8 cellular contexts compared by ENCODE assay signal in the genomic region with DNA sequence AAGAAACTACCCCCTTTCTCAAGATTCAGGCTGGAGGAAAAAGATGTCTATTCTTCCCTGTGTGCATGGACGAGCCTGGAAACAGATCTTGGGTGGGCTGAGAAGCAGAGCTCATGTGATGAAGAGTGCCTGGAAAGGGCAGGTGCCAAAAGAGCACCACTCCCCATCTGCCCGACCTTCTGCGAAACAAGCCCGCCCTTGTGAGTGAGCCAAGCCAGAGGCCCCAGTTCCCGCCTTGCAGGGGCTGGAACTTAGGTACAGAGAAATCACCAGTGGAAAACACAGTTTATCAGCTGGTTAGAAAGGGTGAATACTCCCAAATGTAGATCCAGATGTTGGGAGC. TPM values are rescaled to one million over a fixed set of nuclear protein-coding genes. Genes with fewer than 3 reads are reported as not detected.
DNase-seq lines count a peak whose midpoint lies in the region; ATAC-seq lines count a peak whose summit lies in the region.

No MANE protein-coding gene starts in this region.

- peak overlapping the region; percentile 96 for H3K4me3 Mint-ChIP-seq in activated CD4-positive, alpha-beta T cell treated with anti-CD3 and anti-CD28 coated beads, Interleukin-2, amount 10 ng/mL, durations not matched to agents 7 days and 5 days

- H3K27ac ChIP-seq in adipose tissue (ENCODE audit: low read depth, low read length) (peak overlapping the region; percentile 19), substantia nigra (ENCODE audit: low read depth, low read length, poor library complexity, severe bottlenecking) (peak overlapping the region; percentile 96)

- POLR2A ChIA-PET in activated CD4-positive, alpha-beta T cell treated with anti-CD3 and anti-CD28 coated beads, Interleukin-2, amount 10 ng/mL, durations not matched to agents 7 days and 5 days (lab: Charles Lee), result no interaction called here

- 21 to 46% (median 25%) methylated on average over 5 of the region's 5 CpGs for WGBS in adipose tissue, 3 donors

- peaks cover 3% of the 10 kb centered on the region for H3K27me3 Mint-ChIP-seq in activated CD4-positive, alpha-beta T cell treated with anti-CD3 and anti-CD28 coated beads, Interleukin-2, amount 10 ng/mL, durations not matched to agents 7 days and 5 days

- CTCF ChIA-PET in activated CD4-positive, alpha-beta T cell treated with anti-CD3 and anti-CD28 coated beads, Interleukin-2, amount 10 ng/mL, durations not matched to agents 7 days and 5 days (lab: Charles Lee), result interaction anchor here (1.6 kb wide), 1 partner anchor 9 kb away, joined by 5 read pairs; no protein-coding TSS in a partner anchor

- no peak overlapping the region for H3K27ac Mint-ChIP-seq in activated CD4-positive, alpha-beta T cell treated with anti-CD3 and anti-CD28 coated beads, Interleukin-2, amount 10 ng/mL, durations not matched to agents 7 days and 5 days

- peaks cover 25% of the 10 kb centered on the region for H3K36me3 Mint-ChIP-seq in activated CD4-positive, alpha-beta T cell treated with anti-CD3 and anti-CD28 coated beads, Interleukin-2, amount 10 ng/mL, durations not matched to agents 7 days and 5 days (ENCODE audit: low read depth)

- DNase-seq in activated CD4-positive, alpha-beta T cell treated with anti-CD3 and anti-CD28 coated beads, Interleukin-2, amount 10 ng/mL, durations not matched to agents 7 days and 5 days, result no peak
- DNase-seq in activated CD4-positive, alpha-beta T cell treated with anti-CD3 and anti-CD28 coated beads, Interleukin-2, amount 50 U/mL, for 1 hour, result no peak
- DNase-seq in inferior parietal cortex (ENCODE audit: extremely low spot score) (peak; percentile 14), substantia nigra (lab: John Stamatoyannopoulos, UW) (peak in 8 of 49 donors; percentile 13 to 32 (median 26)), NCI-H2196 (lab: John Stamatoyannopoulos, UW; ENCODE audit: unreplicated experiment) (no peak), medulla oblongata (ENCODE audit: extremely low spot score) (no peak)

- no peak for ATAC-seq in GM18520 (IDR thresholded peaks at IDR 0.05; ENCODE audit: unreplicated experiment)

- peaks cover 47% of the 10 kb centered on the region for H3K4me1 Mint-ChIP-seq in activated CD4-positive, alpha-beta T cell treated with anti-CD3 and anti-CD28 coated beads, Interleukin-2, amount 10 ng/mL, durations not matched to agents 7 days and 5 days

- H3K9me3 Mint-ChIP-seq in activated CD4-positive, alpha-beta T cell treated with anti-CD3 and anti-CD28 coated beads, Interleukin-2, amount 10 ng/mL, durations not matched to agents 7 days and 5 days, result no peaks in the 10 kb centered on the region

RNA-seq across cellular contexts. Expression of a gene that starts 26.7 kb away (rescaled TPM):
- total RNA-seq in activated CD4-positive, alpha-beta T cell treated with anti-CD3 and anti-CD28 coated beads, Interleukin-2, amount 10 ng/mL, durations not matched to agents 7 days and 5 days, result not detected
- polyA plus RNA-seq in adipose tissue, result under 1 TPM in 1 of 3 donors, not detected in 2; 0.25 TPM
